ENCODE assay signal across 8 cellular contexts in the genomic region with DNA sequence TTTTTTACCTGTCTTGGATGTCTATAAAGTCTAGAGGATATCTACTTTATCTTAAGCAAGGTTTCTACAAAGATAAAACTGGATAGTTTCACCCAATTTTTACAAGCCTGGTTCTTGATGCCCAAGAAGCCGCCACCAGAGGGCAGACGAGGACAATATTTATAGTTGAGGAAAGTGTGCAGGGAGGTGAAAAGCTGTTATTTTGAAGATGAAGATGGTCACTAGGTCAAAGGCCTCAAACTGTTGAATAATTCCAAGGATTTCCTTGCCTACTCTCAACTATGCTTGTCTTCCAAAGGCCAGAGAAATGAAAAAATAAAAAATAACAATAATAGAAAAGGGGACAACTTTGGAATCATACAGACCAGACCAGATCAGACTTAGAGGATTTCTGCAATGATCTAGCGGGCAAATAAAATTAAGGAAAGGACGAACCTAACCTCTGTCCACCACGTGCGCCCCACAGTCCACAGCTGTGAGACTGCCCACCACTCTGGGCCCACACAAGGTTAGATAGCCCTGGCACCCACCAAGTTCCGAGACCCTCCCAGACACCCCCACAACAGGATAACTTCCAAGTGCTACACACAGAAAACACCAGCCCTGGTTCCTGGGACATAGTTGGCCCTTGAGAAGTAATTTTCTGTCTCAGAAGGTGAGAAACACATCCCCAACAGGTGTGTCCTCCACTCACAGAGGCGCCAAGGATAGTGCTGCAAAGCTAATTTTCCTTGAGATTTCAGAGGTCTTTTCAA. TPM values are rescaled to one million over a fixed set of nuclear protein-coding genes. Genes with fewer than 3 reads are reported as not detected.
DNase-seq lines count a peak whose midpoint lies in the region; ATAC-seq and TF ChIP-seq lines count a peak whose summit lies in the region.

No MANE protein-coding gene starts in this region.

- intact Hi-C loops in left ventricle myocardium inferior (cut with micrococcal nuclease), result no loop called here
- intact Hi-C loops in gastrocnemius medialis (cut with DNase I; ENCODE audit: low total_unique reads), result loop anchor here (1.0 kb wide), 1 partner anchor 165 kb away; no protein-coding TSS in a partner anchor

- H3K9me3 ChIP-seq in left ventricle myocardium inferior (replicated peaks), result no peaks in the 10 kb centered on the region
- no peaks in the 10 kb centered on the region for H3K9me3 ChIP-seq in gastrocnemius medialis

- TF ChIP-seq CTCF in AG09319 (IDR thresholded peaks at IDR 0.05; ENCODE audit: low read depth, low read length), result peak; percentile 79
- TF ChIP-seq CTCF in left ventricle myocardium inferior (IDR thresholded peaks at IDR 0.05; ENCODE audit: borderline replicate concordance), result peak; percentile 85
- TF ChIP-seq CTCF in gastrocnemius medialis (IDR thresholded peaks at IDR 0.05 in 4 of 5, conservative IDR thresholded peaks at IDR 0.05 in 1 of 5), result peak; percentile 48 to 79 (median 64)

- DNase-seq in AG09319 (ENCODE audit: extremely low read depth, low read depth) (peak; percentile 28), KG1 (lab: John Stamatoyannopoulos, UW) (peak; percentile 31), SKM-1 (lab: John Stamatoyannopoulos, UW; ENCODE audit: unreplicated experiment) (peak; percentile 59), left ventricle myocardium inferior (peak; percentile 77), gastrocnemius medialis (peak; percentile 42 to 45), GDM1 (lab: John Stamatoyannopoulos, UW) (no peak)
- DNase-seq in activated naive CD8-positive, alpha-beta T cell treated with anti-CD3 and anti-CD28 coated beads for 36 hours, result peak; percentile 50

- H3K27me3 ChIP-seq in left ventricle myocardium inferior (ENCODE audit: low read depth), result no peaks in the 10 kb centered on the region
- no peaks in the 10 kb centered on the region for H3K27me3 ChIP-seq in gastrocnemius medialis

- no peaks in the 10 kb centered on the region for H3K27me3 Mint-ChIP-seq in activated naive CD8-positive, alpha-beta T cell treated with anti-CD3 and anti-CD28 coated beads for 36 hours

- TF ChIP-seq POLR2A in gastrocnemius medialis (IDR thresholded peaks at IDR 0.05), result no peak

- ATAC-seq in GM18517 (IDR thresholded peaks at IDR 0.05; ENCODE audit: unreplicated experiment) (peak; percentile 71), gastrocnemius medialis (peak in 1 of 2 donors; percentile 49)

- H3K4me1 ChIP-seq in left ventricle myocardium inferior (peaks cover 86% of the 10 kb centered on the region), gastrocnemius medialis (peaks cover 0 to 2% of the 10 kb centered on the region in 2 donors)

- H3K27ac ChIP-seq in left ventricle myocardium inferior (replicated peaks) (peak overlapping the region; percentile 93), gastrocnemius medialis (peak overlapping the region; percentile 36 to 68 (median 58))

- no peak overlapping the region for H3K4me3 Mint-ChIP-seq in activated naive CD8-positive, alpha-beta T cell treated with anti-CD3 and anti-CD28 coated beads for 36 hours

- in situ Hi-C loops in gastrocnemius medialis (cut with MboI; ENCODE audit: low sequenced_read_pairs in 4 of 4), result loop anchor here in 3 of 4 donors (5.0 to 10.0 kb wide), 3 partner anchors 162 to 172 kb away; no protein-coding TSS in a partner anchor

- H3K36me3 Mint-ChIP-seq in activated naive CD8-positive, alpha-beta T cell treated with anti-CD3 and anti-CD28 coated beads for 36 hours, result no peaks in the 10 kb centered on the region

- H3K4me3 ChIP-seq in left ventricle myocardium inferior, result no peak overlapping the region
- no peak overlapping the region for H3K4me3 ChIP-seq in gastrocnemius medialis

- no peak overlapping the region for H3K27ac Mint-ChIP-seq in activated naive CD8-positive, alpha-beta T cell treated with anti-CD3 and anti-CD28 coated beads for 36 hours

- no peaks in the 10 kb centered on the region for H3K4me1 Mint-ChIP-seq in activated naive CD8-positive, alpha-beta T cell treated with anti-CD3 and anti-CD28 coated beads for 36 hours

- no peaks in the 10 kb centered on the region for H3K36me3 ChIP-seq in left ventricle myocardium inferior
- H3K36me3 ChIP-seq in gastrocnemius medialis, result no peaks in the 10 kb centered on the region

- no peaks in the 10 kb centered on the region for H3K9me3 Mint-ChIP-seq in activated naive CD8-positive, alpha-beta T cell treated with anti-CD3 and anti-CD28 coated beads for 36 hours

RNA-seq across cellular contexts. Expression of gene PKD1L1, which starts 2.8 kb away (rescaled TPM):
- total RNA-seq in activated naive CD8-positive, alpha-beta T cell treated with anti-CD3 and anti-CD28 coated beads for 36 hours, result under 1 TPM; 0.02 to 0.10 TPM
- total RNA-seq in left ventricle myocardium inferior (1.5 TPM), gastrocnemius medialis (1 to 10 TPM in 2 of 4 donors, under 1 TPM in 2; 0.07 to 1.7 (median 0.98) TPM)

RNA-seq across cellular contexts. Expression of gene HUS1, which starts 34.0 kb away (rescaled TPM):
- total RNA-seq in activated naive CD8-positive, alpha-beta T cell treated with anti-CD3 and anti-CD28 coated beads for 36 hours, result 10 to 100 TPM; 49.2 to 50.4 TPM
- total RNA-seq in left ventricle myocardium inferior (26.4 TPM), gastrocnemius medialis (10 to 100 TPM; 18.3 to 33.0 (median 23.0) TPM)
